In genomic region chr9:76456202-76456926, GRCh38 we compare ENCODE assay signal across 1 cellular context.
TF ChIP-seq lines count a peak whose summit lies in the region.

No MANE protein-coding gene starts in this region.

TF ChIP-seq in HepG2, 621 proteins besides CTCF, POLR2A, EP300 and RAD21 (continued from another document and continues in another):
- TF ChIP-seq KDM2A (CRISPR knock-in tag; IDR thresholded peaks at IDR 0.05; ENCODE audit: borderline replicate concordance, low read depth): 0 out of 2 replicates have a peak, but pooled peaks have one; percentile 37
- TF ChIP-seq CEBPB (IDR thresholded peaks at IDR 0.05; ENCODE audit: borderline replicate concordance, low read depth, low read length): no peak
- no peak for TF ChIP-seq ZNF496 (CRISPR knock-in tag; IDR thresholded peaks at IDR 0.05; ENCODE audit: insufficient replicate concordance)
- no peak for TF ChIP-seq ZNF460 (CRISPR knock-in tag; IDR thresholded peaks at IDR 0.05; ENCODE audit: borderline replicate concordance)
- 0 out of 2 replicates have a peak, but pooled peaks have one; percentile 48 for TF ChIP-seq NFIC (IDR thresholded peaks at IDR 0.05; ENCODE audit: low read length)
- TF ChIP-seq DNMT1 (CRISPR knock-in tag; IDR thresholded peaks at IDR 0.05): no peak
- TF ChIP-seq ARNTL (CRISPR knock-in tag; IDR thresholded peaks at IDR 0.05): no peak
- TF ChIP-seq NCOA5 (CRISPR knock-in tag; IDR thresholded peaks at IDR 0.05): no peak
- no peak for TF ChIP-seq ZBTB4 (CRISPR knock-in tag; IDR thresholded peaks at IDR 0.05; ENCODE audit: borderline replicate concordance)
- no peak for TF ChIP-seq ZNF253 (CRISPR knock-in tag; IDR thresholded peaks at IDR 0.05; ENCODE audit: borderline replicate concordance)
- TF ChIP-seq PITX1 (CRISPR knock-in tag; IDR thresholded peaks at IDR 0.05): peak; percentile 93
- no peak for TF ChIP-seq ZNF792 (CRISPR knock-in tag; IDR thresholded peaks at IDR 0.05)
- TF ChIP-seq CREB3 (CRISPR knock-in tag; IDR thresholded peaks at IDR 0.05): no peak
- peak; percentile 98 for TF ChIP-seq TCF7 (IDR thresholded peaks at IDR 0.05; ENCODE audit: low read depth)
- TF ChIP-seq ZNF724P (CRISPR knock-in tag; IDR thresholded peaks at IDR 0.05; ENCODE audit: borderline replicate concordance): no peak
- no peak for TF ChIP-seq ZNF512 (CRISPR knock-in tag; IDR thresholded peaks at IDR 0.05)
- no peak for TF ChIP-seq MZF1 (CRISPR knock-in tag; IDR thresholded peaks at IDR 0.05; ENCODE audit: borderline replicate concordance)
- no peak for TF ChIP-seq ZNF296 (CRISPR knock-in tag; conservative IDR thresholded peaks at IDR 0.05)
- no peak for TF ChIP-seq ZNF772 (CRISPR knock-in tag; IDR thresholded peaks at IDR 0.05)
- TF ChIP-seq, protein P1, sequence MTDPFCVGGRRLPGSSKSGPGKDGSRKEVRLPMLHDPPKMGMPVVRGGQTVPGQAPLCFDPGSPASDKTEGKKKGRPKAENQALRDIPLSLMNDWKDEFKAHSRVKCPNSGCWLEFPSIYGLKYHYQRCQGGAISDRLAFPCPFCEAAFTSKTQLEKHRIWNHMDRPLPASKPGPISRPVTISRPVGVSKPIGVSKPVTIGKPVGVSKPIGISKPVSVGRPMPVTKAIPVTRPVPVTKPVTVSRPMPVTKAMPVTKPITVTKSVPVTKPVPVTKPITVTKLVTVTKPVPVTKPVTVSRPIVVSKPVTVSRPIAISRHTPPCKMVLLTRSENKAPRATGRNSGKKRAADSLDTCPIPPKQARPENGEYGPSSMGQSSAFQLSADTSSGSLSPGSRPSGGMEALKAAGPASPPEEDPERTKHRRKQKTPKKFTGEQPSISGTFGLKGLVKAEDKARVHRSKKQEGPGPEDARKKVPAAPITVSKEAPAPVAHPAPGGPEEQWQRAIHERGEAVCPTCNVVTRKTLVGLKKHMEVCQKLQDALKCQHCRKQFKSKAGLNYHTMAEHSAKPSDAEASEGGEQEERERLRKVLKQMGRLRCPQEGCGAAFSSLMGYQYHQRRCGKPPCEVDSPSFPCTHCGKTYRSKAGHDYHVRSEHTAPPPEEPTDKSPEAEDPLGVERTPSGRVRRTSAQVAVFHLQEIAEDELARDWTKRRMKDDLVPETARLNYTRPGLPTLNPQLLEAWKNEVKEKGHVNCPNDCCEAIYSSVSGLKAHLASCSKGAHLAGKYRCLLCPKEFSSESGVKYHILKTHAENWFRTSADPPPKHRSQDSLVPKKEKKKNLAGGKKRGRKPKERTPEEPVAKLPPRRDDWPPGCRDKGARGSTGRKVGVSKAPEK (CRISPR knock-in tag; IDR thresholded peaks at IDR 0.05; ENCODE audit: borderline replicate concordance): no peak
- no peak for TF ChIP-seq ZNF431 (CRISPR knock-in tag; IDR thresholded peaks at IDR 0.05; ENCODE audit: borderline replicate concordance, low read depth)
- TF ChIP-seq ZNF619 (CRISPR knock-in tag; IDR thresholded peaks at IDR 0.05): no peak
- TF ChIP-seq RXRB (CRISPR knock-in tag; IDR thresholded peaks at IDR 0.05; ENCODE audit: borderline replicate concordance): peak; percentile 59; the same call in 1 of the 2 replicates
- TF ChIP-seq NFRKB (IDR thresholded peaks at IDR 0.05): no peak
- no peak for TF ChIP-seq YY1 (IDR thresholded peaks at IDR 0.05; ENCODE audit: insufficient read depth, insufficient replicate concordance, low read depth, low read length)
- peak; percentile 55; the same call in 1 of the 2 replicates for TF ChIP-seq CREM (IDR thresholded peaks at IDR 0.05)
- no peak for TF ChIP-seq CREM (CRISPR knock-in tag; IDR thresholded peaks at IDR 0.05)
- TF ChIP-seq SOX6 (IDR thresholded peaks at IDR 0.05): no peak
- peak; percentile 72 for TF ChIP-seq SOX6 (CRISPR knock-in tag; IDR thresholded peaks at IDR 0.05)
- TF ChIP-seq RFXANK (CRISPR knock-in tag; IDR thresholded peaks at IDR 0.05): no peak
- TF ChIP-seq, protein P2, sequence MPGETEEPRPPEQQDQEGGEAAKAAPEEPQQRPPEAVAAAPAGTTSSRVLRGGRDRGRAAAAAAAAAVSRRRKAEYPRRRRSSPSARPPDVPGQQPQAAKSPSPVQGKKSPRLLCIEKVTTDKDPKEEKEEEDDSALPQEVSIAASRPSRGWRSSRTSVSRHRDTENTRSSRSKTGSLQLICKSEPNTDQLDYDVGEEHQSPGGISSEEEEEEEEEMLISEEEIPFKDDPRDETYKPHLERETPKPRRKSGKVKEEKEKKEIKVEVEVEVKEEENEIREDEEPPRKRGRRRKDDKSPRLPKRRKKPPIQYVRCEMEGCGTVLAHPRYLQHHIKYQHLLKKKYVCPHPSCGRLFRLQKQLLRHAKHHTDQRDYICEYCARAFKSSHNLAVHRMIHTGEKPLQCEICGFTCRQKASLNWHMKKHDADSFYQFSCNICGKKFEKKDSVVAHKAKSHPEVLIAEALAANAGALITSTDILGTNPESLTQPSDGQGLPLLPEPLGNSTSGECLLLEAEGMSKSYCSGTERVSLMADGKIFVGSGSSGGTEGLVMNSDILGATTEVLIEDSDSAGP (CRISPR knock-in tag; IDR thresholded peaks at IDR 0.05; ENCODE audit: borderline replicate concordance): no peak
- peak; percentile 83 for TF ChIP-seq HOMEZ (CRISPR knock-in tag; IDR thresholded peaks at IDR 0.05; ENCODE audit: low read depth)
- TF ChIP-seq TRIM24 (CRISPR knock-in tag; IDR thresholded peaks at IDR 0.05): no peak
- TF ChIP-seq CBX5 (CRISPR knock-in tag; IDR thresholded peaks at IDR 0.05; ENCODE audit: borderline replicate concordance): no peak
- no peak for TF ChIP-seq ZNF230 (CRISPR knock-in tag; IDR thresholded peaks at IDR 0.05)
- TF ChIP-seq POLR2AphosphoS2 (IDR thresholded peaks at IDR 0.05; ENCODE audit: low read depth, low read length): no peak
- TF ChIP-seq ZNF549 (CRISPR knock-in tag; IDR thresholded peaks at IDR 0.05): no peak
- TF ChIP-seq, protein P3, sequence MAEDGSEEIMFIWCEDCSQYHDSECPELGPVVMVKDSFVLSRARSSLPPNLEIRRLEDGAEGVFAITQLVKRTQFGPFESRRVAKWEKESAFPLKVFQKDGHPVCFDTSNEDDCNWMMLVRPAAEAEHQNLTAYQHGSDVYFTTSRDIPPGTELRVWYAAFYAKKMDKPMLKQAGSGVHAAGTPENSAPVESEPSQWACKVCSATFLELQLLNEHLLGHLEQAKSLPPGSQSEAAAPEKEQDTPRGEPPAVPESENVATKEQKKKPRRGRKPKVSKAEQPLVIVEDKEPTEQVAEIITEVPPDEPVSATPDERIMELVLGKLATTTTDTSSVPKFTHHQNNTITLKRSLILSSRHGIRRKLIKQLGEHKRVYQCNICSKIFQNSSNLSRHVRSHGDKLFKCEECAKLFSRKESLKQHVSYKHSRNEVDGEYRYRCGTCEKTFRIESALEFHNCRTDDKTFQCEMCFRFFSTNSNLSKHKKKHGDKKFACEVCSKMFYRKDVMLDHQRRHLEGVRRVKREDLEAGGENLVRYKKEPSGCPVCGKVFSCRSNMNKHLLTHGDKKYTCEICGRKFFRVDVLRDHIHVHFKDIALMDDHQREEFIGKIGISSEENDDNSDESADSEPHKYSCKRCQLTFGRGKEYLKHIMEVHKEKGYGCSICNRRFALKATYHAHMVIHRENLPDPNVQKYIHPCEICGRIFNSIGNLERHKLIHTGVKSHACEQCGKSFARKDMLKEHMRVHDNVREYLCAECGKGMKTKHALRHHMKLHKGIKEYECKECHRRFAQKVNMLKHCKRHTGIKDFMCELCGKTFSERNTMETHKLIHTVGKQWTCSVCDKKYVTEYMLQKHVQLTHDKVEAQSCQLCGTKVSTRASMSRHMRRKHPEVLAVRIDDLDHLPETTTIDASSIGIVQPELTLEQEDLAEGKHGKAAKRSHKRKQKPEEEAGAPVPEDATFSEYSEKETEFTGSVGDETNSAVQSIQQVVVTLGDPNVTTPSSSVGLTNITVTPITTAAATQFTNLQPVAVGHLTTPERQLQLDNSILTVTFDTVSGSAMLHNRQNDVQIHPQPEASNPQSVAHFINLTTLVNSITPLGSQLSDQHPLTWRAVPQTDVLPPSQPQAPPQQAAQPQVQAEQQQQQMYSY (CRISPR knock-in tag; IDR thresholded peaks at IDR 0.05): no peak
- TF ChIP-seq E2F1 (CRISPR knock-in tag; IDR thresholded peaks at IDR 0.05): no peak
- TF ChIP-seq RBM39 (IDR thresholded peaks at IDR 0.05; ENCODE audit: low read depth, low read length, poor library complexity, severe bottlenecking): no peak
- no peak for TF ChIP-seq HIVEP1 (CRISPR knock-in tag; IDR thresholded peaks at IDR 0.05)
- peak; percentile 83 for TF ChIP-seq SALL1 (CRISPR knock-in tag; IDR thresholded peaks at IDR 0.05)
- TF ChIP-seq ZNF784 (CRISPR knock-in tag; IDR thresholded peaks at IDR 0.05; ENCODE audit: borderline replicate concordance): no peak
- TF ChIP-seq MYNN (CRISPR knock-in tag; IDR thresholded peaks at IDR 0.05; ENCODE audit: low read depth): no peak
- TF ChIP-seq, protein P4, sequence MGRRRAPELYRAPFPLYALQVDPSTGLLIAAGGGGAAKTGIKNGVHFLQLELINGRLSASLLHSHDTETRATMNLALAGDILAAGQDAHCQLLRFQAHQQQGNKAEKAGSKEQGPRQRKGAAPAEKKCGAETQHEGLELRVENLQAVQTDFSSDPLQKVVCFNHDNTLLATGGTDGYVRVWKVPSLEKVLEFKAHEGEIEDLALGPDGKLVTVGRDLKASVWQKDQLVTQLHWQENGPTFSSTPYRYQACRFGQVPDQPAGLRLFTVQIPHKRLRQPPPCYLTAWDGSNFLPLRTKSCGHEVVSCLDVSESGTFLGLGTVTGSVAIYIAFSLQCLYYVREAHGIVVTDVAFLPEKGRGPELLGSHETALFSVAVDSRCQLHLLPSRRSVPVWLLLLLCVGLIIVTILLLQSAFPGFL (CRISPR knock-in tag; IDR thresholded peaks at IDR 0.05): no peak
- TF ChIP-seq ATF5 (CRISPR knock-in tag; IDR thresholded peaks at IDR 0.05; ENCODE audit: low read depth): no peak
